Comparison of ENCODE assay signal across 35 cellular contexts in genomic region chr3:89426060-89426459, GRCh38.
"Had no signal": no experiment of that assay in that cellular context is flagged by ENCODE, and none has a peak within 500 bp of the region (broad histone marks: within the 10 kb centered on the region; RNA-seq: fewer than 3 reads in every experiment).

No MANE protein-coding gene starts in this region.

- H3K9me3 ChIP-seq: adrenal gland, body of pancreas, breast epithelium had no signal

- DNase-seq: activated B cell treated with CpG ODN at 0.5 μM for 24 hours; activated CD4-positive, alpha-beta memory T cell treated with anti-CD3 and anti-CD28 coated beads for 36 hours; activated CD4-positive, alpha-beta T cell treated with anti-CD3 and anti-CD28 coated beads for 4 hours; activated CD4-positive, alpha-beta T cell treated with anti-CD3 and anti-CD28 coated beads, Interleukin-2, amount 10 ng/mL, durations not matched to agents 24 days and 14 days; activated CD4-positive, alpha-beta T cell treated with anti-CD3 and anti-CD28 coated beads, Interleukin-2, amount 50 U/mL, for 1 hour; activated CD4-positive, alpha-beta T cell treated with anti-CD3 and anti-CD28 coated beads, Interleukin-2, amount 50 U/mL, for 4 hours; activated CD4-positive, CD25-positive, alpha-beta regulatory T cell treated with anti-CD3 and anti-CD28 coated beads, Interleukin-2, amount 50 U/mL, for 72 hours; activated CD8-positive, alpha-beta memory T cell treated with anti-CD3 and anti-CD28 coated beads, Interleukin-2, amount 50 U/mL, for 4 hours; activated CD8-positive, alpha-beta T cell treated with anti-CD3 and anti-CD28 coated beads for 36 hours; activated effector memory CD4-positive, alpha-beta T cell treated with anti-CD3 and anti-CD28 coated beads, Interleukin-2, amount 50 U/mL, for 16 hours; activated gamma-delta T cell treated with Interleukin-2 at 50 U/mL for 16 hours; activated naive CD4-positive, alpha-beta T cell; activated naive CD4-positive, alpha-beta T cell treated with anti-CD3 and anti-CD28 coated beads for 36 hours; activated naive CD4-positive, alpha-beta T cell treated with anti-CD3 and anti-CD28 coated beads, Interleukin-2, amount 50 U/mL, for 16 hours; activated naive CD8-positive, alpha-beta T cell treated with anti-CD3 and anti-CD28 coated beads for 36 hours; activated T-cell treated with anti-CD3 and anti-CD28 coated beads for 4 hours; activated T-cell treated with anti-CD3 and anti-CD28 coated beads, Interleukin-2, amount 50 U/mL, for 1 hour; activated T-cell treated with anti-CD3 and anti-CD28 coated beads, Interleukin-2, amount 50 U/mL, for 4 hours; activated T-cell treated with anti-CD3 and anti-CD28 coated beads, Interleukin-2, amount 50 U/mL, for 72 hours; adrenal gland; amniotic stem cell; aorta; body of pancreas; brain microvascular endothelial cell; caudate nucleus; cerebellar nuclear complex; T-cell; T-helper 17 cell had no signal

- H3K27me3 Mint-ChIP-seq: activated B cell treated with CpG ODN at 0.5 μM for 24 hours; activated CD4-positive, alpha-beta memory T cell treated with anti-CD3 and anti-CD28 coated beads for 36 hours; activated CD4-positive, alpha-beta T cell treated with anti-CD3 and anti-CD28 coated beads, Interleukin-2, amount 10 ng/mL, durations not matched to agents 24 days and 14 days; activated CD8-positive, alpha-beta T cell treated with anti-CD3 and anti-CD28 coated beads for 36 hours; activated naive CD8-positive, alpha-beta T cell treated with anti-CD3 and anti-CD28 coated beads for 36 hours; activated T-helper 17 cell treated with anti-CD3 and anti-CD28 coated beads, Interleukin-2, amount 50 U/mL, for 72 hours; central memory CD8-positive, alpha-beta T cell; T-cell; T-helper 17 cell had no signal

- H3K4me1 ChIP-seq: adrenal gland, body of pancreas, breast epithelium had no signal

- H3K4me3 ChIP-seq: adrenal gland, body of pancreas, breast epithelium, cardiac muscle cell had no signal

- H3K36me3 ChIP-seq: adrenal gland, brain microvascular endothelial cell, breast epithelium, cardiac muscle cell had no signal

- H3K4me3 Mint-ChIP-seq: activated B cell treated with CpG ODN at 0.5 μM for 24 hours; activated CD4-positive, alpha-beta memory T cell treated with anti-CD3 and anti-CD28 coated beads for 36 hours; activated CD4-positive, alpha-beta T cell treated with anti-CD3 and anti-CD28 coated beads, Interleukin-2, amount 10 ng/mL, durations not matched to agents 24 days and 14 days; activated CD8-positive, alpha-beta T cell treated with anti-CD3 and anti-CD28 coated beads for 36 hours; activated naive CD4-positive, alpha-beta T cell treated with anti-CD3 and anti-CD28 coated beads for 36 hours; activated naive CD8-positive, alpha-beta T cell treated with anti-CD3 and anti-CD28 coated beads for 36 hours; activated T-cell treated with anti-CD3 and anti-CD28 coated beads, Interleukin-2, amount 50 U/mL, for 4 hours; activated T-cell treated with anti-CD3 and anti-CD28 coated beads, Interleukin-2, amount 50 U/mL, for 72 hours; activated T-helper 1 cell treated with anti-CD3 and anti-CD28 coated beads, Interleukin-12 subunit alpha, Interleukin-12 subunit beta, Interleukin-2, Interleukin-4 antibody, amounts not matched to agents 30 ng/mL and 10 ng/mL and 1 ng/mL, durations not matched to agents 14 hours and 24 hours and 36 hours; activated T-helper 17 cell treated with anti-CD3 and anti-CD28 coated beads, Interleukin-2, amount 50 U/mL, for 72 hours; central memory CD8-positive, alpha-beta T cell; T-cell; T-helper 17 cell had no signal

- H3K36me3 Mint-ChIP-seq: activated CD4-positive, alpha-beta memory T cell treated with anti-CD3 and anti-CD28 coated beads for 36 hours; activated naive CD4-positive, alpha-beta T cell treated with anti-CD3 and anti-CD28 coated beads, Interleukin-2, amount 50 U/mL, for 72 hours; activated naive CD8-positive, alpha-beta T cell treated with anti-CD3 and anti-CD28 coated beads for 36 hours; T-cell had no signal

- H3K27ac ChIP-seq: adrenal gland, body of pancreas, brain microvascular endothelial cell, breast epithelium, cardiac muscle cell, VCaP had no signal

- H3K27ac Mint-ChIP-seq: activated B cell treated with CpG ODN at 0.5 μM for 24 hours; activated CD4-positive, alpha-beta memory T cell treated with anti-CD3 and anti-CD28 coated beads for 36 hours; activated CD4-positive, alpha-beta T cell treated with anti-CD3 and anti-CD28 coated beads, Interleukin-2, amount 10 ng/mL, durations not matched to agents 24 days and 14 days; activated CD8-positive, alpha-beta T cell treated with anti-CD3 and anti-CD28 coated beads for 36 hours; activated naive CD4-positive, alpha-beta T cell treated with anti-CD3 and anti-CD28 coated beads for 36 hours; activated naive CD4-positive, alpha-beta T cell treated with anti-CD3 and anti-CD28 coated beads, Interleukin-2, amount 50 U/mL, for 72 hours; activated naive CD8-positive, alpha-beta T cell treated with anti-CD3 and anti-CD28 coated beads for 36 hours; activated T-cell treated with anti-CD3 and anti-CD28 coated beads, Interleukin-2, amount 50 U/mL, for 72 hours; activated T-helper 1 cell treated with anti-CD3 and anti-CD28 coated beads, Interleukin-12 subunit alpha, Interleukin-12 subunit beta, Interleukin-2, Interleukin-4 antibody, amounts not matched to agents 30 ng/mL and 10 ng/mL and 1 ng/mL, durations not matched to agents 14 hours and 24 hours and 36 hours; activated T-helper 17 cell treated with anti-CD3 and anti-CD28 coated beads, Interleukin-2, amount 50 U/mL, for 72 hours; T-cell; T-helper 17 cell had no signal

- H3K9me3 Mint-ChIP-seq: activated CD4-positive, alpha-beta T cell treated with anti-CD3 and anti-CD28 coated beads, Interleukin-2, amount 10 ng/mL, durations not matched to agents 24 days and 14 days; activated CD8-positive, alpha-beta T cell treated with anti-CD3 and anti-CD28 coated beads for 36 hours; activated naive CD4-positive, alpha-beta T cell treated with anti-CD3 and anti-CD28 coated beads, Interleukin-2, amount 50 U/mL, for 72 hours; activated T-cell treated with anti-CD3 and anti-CD28 coated beads, Interleukin-2, amount 50 U/mL, for 4 hours; activated T-helper 1 cell treated with anti-CD3 and anti-CD28 coated beads, Interleukin-12 subunit alpha, Interleukin-12 subunit beta, Interleukin-2, Interleukin-4 antibody, amounts not matched to agents 30 ng/mL and 10 ng/mL and 1 ng/mL, durations not matched to agents 14 hours and 24 hours and 36 hours; activated T-helper 17 cell treated with anti-CD3 and anti-CD28 coated beads, Interleukin-2, amount 50 U/mL, for 72 hours; central memory CD8-positive, alpha-beta T cell had no signal

- H3K4me1 Mint-ChIP-seq: activated B cell treated with CpG ODN at 0.5 μM for 24 hours; activated CD4-positive, alpha-beta T cell treated with anti-CD3 and anti-CD28 coated beads, Interleukin-2, amount 10 ng/mL, durations not matched to agents 24 days and 14 days; activated naive CD8-positive, alpha-beta T cell treated with anti-CD3 and anti-CD28 coated beads for 36 hours; activated T-helper 17 cell treated with anti-CD3 and anti-CD28 coated beads, Interleukin-2, amount 50 U/mL, for 72 hours; central memory CD8-positive, alpha-beta T cell; T-cell; T-helper 17 cell had no signal

- ATAC-seq: activated CD8-positive, alpha-beta T cell treated with anti-CD3 and anti-CD28 coated beads for 36 hours; activated naive CD4-positive, alpha-beta T cell treated with anti-CD3 and anti-CD28 coated beads, Interleukin-2, amount 50 U/mL, for 72 hours; activated T-cell treated with anti-CD3 and anti-CD28 coated beads, Interleukin-2, amount 50 U/mL, for 4 hours; activated T-cell treated with anti-CD3 and anti-CD28 coated beads, Interleukin-2, amount 50 U/mL, for 72 hours; activated T-helper 17 cell treated with anti-CD3 and anti-CD28 coated beads, Interleukin-2, amount 50 U/mL, for 72 hours; body of pancreas; T-cell; T-helper 17 cell had no signal

- H3K27me3 ChIP-seq: adrenal gland, body of pancreas, brain microvascular endothelial cell, breast epithelium, cardiac muscle cell had no signal
